ENCODE assay signal across 16 cellular contexts in the genomic region with DNA sequence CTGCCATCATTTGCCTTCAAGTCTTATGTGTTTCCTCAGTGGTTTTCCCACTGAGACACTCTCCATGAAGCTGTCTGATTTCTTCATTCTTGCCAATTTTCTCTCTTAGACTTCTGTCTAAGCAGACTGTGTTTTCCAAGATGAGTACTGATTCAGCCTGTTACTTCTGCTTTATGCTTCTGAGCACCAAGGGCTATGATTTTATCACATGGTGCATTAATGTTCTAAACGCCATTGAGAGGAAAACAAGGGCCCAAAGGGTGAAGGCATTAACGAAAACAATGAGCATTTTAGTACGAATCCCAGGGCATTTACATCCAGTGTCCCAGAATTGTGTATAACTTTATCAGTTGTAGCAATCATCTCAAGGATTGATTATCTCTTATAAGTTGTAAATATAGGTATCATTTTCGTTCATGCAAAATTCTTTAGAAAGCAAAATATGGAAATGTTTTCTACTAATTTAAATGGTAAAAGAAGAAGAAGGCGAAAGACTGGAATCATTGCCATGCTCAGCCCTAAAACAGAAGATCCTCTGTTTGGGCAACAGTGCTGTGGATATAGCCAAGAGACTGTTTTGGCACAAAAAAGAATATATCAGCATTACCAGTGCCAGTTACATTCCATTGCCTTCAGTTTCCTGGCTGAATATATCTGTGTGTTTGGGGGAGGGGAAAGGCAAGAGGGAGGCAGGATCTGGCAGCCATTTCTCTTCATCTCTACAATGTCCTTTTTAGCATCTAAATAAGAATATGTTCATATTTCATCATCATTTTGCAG.
"Had no signal": no experiment of that assay in that cellular context is flagged by ENCODE, and none has a peak within 500 bp of the region (broad histone marks: within the 10 kb centered on the region; RNA-seq: fewer than 3 reads in every experiment).

No MANE protein-coding gene starts in this region.

- H3K27me3 Mint-ChIP-seq: activated CD8-positive, alpha-beta memory T cell treated with anti-CD3 and anti-CD28 coated beads, Interleukin-2, amount 10 ng/mL, durations not matched to agents 7 days and 5 days; activated naive CD8-positive, alpha-beta T cell treated with anti-CD3 and anti-CD28 coated beads, Interleukin-2, amount 50 U/mL, for 24 hours; dendritic cell treated with granulocyte-macrophage colony-stimulating factor and Interleukin-4, amounts not matched to agents 40 ng/mL and 50 ng/mL, for 4 days had no signal

- H3K36me3 Mint-ChIP-seq: activated CD8-positive, alpha-beta memory T cell treated with anti-CD3 and anti-CD28 coated beads, Interleukin-2, amount 10 ng/mL, durations not matched to agents 7 days and 5 days had no signal

- H3K27ac Mint-ChIP-seq: activated CD8-positive, alpha-beta memory T cell treated with anti-CD3 and anti-CD28 coated beads, Interleukin-2, amount 10 ng/mL, durations not matched to agents 7 days and 5 days; activated naive CD8-positive, alpha-beta T cell treated with anti-CD3 and anti-CD28 coated beads, Interleukin-2, amount 50 U/mL, for 24 hours; dendritic cell treated with granulocyte-macrophage colony-stimulating factor and Interleukin-4, amounts not matched to agents 40 ng/mL and 50 ng/mL, for 4 days; endodermal cell; nephron progenitor cell had no signal

- H3K4me1 Mint-ChIP-seq: activated CD8-positive, alpha-beta memory T cell treated with anti-CD3 and anti-CD28 coated beads, Interleukin-2, amount 10 ng/mL, durations not matched to agents 7 days and 5 days; activated naive CD8-positive, alpha-beta T cell treated with anti-CD3 and anti-CD28 coated beads, Interleukin-2, amount 50 U/mL, for 24 hours; endodermal cell; nephron progenitor cell had no signal

- H3K4me3 Mint-ChIP-seq: activated CD8-positive, alpha-beta memory T cell treated with anti-CD3 and anti-CD28 coated beads, Interleukin-2, amount 10 ng/mL, durations not matched to agents 7 days and 5 days; activated naive CD8-positive, alpha-beta T cell treated with anti-CD3 and anti-CD28 coated beads, Interleukin-2, amount 50 U/mL, for 24 hours; dendritic cell treated with granulocyte-macrophage colony-stimulating factor and Interleukin-4, amounts not matched to agents 40 ng/mL and 50 ng/mL, for 4 days; endodermal cell; nephron progenitor cell had no signal

- H3K27ac ChIP-seq: left lung, pancreas, skin epidermis, transverse colon had no signal

- H3K9me3 Mint-ChIP-seq: dendritic cell treated with granulocyte-macrophage colony-stimulating factor and Interleukin-4, amounts not matched to agents 40 ng/mL and 50 ng/mL, for 4 days; endodermal cell; nephron progenitor cell had no signal

- DNase-seq: activated CD4-positive, alpha-beta T cell treated with anti-CD3 and anti-CD28 coated beads, Interleukin-2, amount 50 U/mL, for 48 hours; activated CD8-positive, alpha-beta memory T cell treated with anti-CD3 and anti-CD28 coated beads, Interleukin-2, amount 10 ng/mL, durations not matched to agents 7 days and 5 days; activated gamma-delta T cell treated with Interleukin-2 at 50 U/mL for 16 hours; activated naive CD8-positive, alpha-beta T cell treated with anti-CD3 and anti-CD28 coated beads, Interleukin-2, amount 50 U/mL, for 24 hours; activated T-cell treated with anti-CD3 and anti-CD28 coated beads, Interleukin-2, amount 50 U/mL, for 48 hours; central memory CD4-positive, alpha-beta T cell; endodermal cell; erythroblast; left lung; mesenchymal stem cell; nephron progenitor cell; pancreas; stimulated activated CD4-positive, alpha-beta T cell treated with anti-CD3 and anti-CD28 coated beads, Interleukin-4, amount 100 ng/mL, for 4 hours; transverse colon had no signal
